3 cellular contexts compared by ENCODE assay signal in the genomic region with DNA sequence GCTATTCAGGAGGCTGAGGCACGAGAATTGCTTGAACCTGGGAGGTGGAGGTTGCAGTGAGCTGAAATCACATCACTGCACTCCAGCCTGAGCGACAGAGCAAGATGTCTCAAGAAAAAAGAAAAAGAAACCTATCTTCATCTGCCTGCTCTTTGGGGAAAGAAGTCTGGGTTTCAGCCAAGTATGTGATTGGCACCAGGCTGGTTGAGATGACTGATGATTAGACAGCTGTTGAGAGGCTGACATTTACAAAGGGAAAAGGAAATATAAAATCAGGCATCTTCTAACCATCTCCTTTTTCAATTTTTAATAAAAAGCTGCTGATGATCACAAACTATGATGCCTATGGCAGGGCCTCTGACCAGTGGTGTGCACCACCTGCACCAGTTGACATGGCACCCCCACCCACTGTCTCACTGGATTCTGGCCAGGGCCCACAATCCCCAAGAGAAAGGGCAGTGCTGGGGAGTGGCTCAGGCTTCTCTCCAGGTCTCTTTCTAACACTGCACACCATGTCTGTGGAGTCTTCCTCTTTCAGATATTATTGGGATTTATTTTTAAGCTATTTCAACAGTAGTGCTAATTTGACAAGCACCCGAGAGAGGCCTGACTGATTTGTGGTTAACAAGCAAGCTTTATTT.
TF ChIP-seq lines count a peak whose summit lies in the region.

No MANE protein-coding gene starts in this region.

TF ChIP-seq in SK-N-SH, 30 proteins besides CTCF, POLR2A, EP300 and RAD21:
- TF ChIP-seq, protein P1, sequence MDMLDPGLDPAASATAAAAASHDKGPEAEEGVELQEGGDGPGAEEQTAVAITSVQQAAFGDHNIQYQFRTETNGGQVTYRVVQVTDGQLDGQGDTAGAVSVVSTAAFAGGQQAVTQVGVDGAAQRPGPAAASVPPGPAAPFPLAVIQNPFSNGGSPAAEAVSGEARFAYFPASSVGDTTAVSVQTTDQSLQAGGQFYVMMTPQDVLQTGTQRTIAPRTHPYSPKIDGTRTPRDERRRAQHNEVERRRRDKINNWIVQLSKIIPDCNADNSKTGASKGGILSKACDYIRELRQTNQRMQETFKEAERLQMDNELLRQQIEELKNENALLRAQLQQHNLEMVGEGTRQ (IDR thresholded peaks at IDR 0.05; ENCODE audit: borderline replicate concordance, low read depth, low read length), result no peak
- TF ChIP-seq, protein P2, sequence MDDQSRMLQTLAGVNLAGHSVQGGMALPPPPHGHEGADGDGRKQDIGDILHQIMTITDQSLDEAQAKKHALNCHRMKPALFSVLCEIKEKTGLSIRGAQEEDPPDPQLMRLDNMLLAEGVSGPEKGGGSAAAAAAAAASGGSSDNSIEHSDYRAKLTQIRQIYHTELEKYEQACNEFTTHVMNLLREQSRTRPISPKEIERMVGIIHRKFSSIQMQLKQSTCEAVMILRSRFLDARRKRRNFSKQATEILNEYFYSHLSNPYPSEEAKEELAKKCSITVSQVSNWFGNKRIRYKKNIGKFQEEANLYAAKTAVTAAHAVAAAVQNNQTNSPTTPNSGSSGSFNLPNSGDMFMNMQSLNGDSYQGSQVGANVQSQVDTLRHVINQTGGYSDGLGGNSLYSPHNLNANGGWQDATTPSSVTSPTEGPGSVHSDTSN (IDR thresholded peaks at IDR 0.05), result peak; percentile 24; the same call in 1 of the 2 replicates
- no peak for TF ChIP-seq EZH2phosphoT487 (IDR thresholded peaks at IDR 0.05; ENCODE audit: borderline replicate concordance, low read depth)

TF ChIP-seq in SK-N-SH treated with all-trans-retinoic acid at 6 μM for 48 hours, 23 proteins besides CTCF, POLR2A, EP300 and RAD21:
- TF ChIP-seq TCF4 (CRISPR knock-in tag; IDR thresholded peaks at IDR 0.05; ENCODE audit: borderline replicate concordance) (no peak), PPARA (CRISPR knock-in tag; IDR thresholded peaks at IDR 0.05; ENCODE audit: borderline replicate concordance) (no peak), ZFP30 (CRISPR knock-in tag; IDR thresholded peaks at IDR 0.05) (no peak)

TF ChIP-seq in GM12878, 131 proteins besides CTCF, POLR2A, EP300 and RAD21:
- TF ChIP-seq ZSCAN29 (IDR thresholded peaks at IDR 0.05) (no peak), ZNF217 (IDR thresholded peaks at IDR 0.05) (no peak), RUNX3 (IDR thresholded peaks at IDR 0.05; ENCODE audit: low read length) (peak; percentile 39; the same call in 1 of the 2 replicates), NFIC (IDR thresholded peaks at IDR 0.05; ENCODE audit: low read depth, low read length) (no peak)
